9 cellular contexts compared by ENCODE assay signal in genomic region chr13:42990147-42990990, GRCh38. TPM values are rescaled to one million over a fixed set of nuclear protein-coding genes. Genes with fewer than 3 reads are reported as not detected.
DNase-seq lines count a peak whose midpoint lies in the region; ATAC-seq, FAIRE-seq and TF ChIP-seq lines count a peak whose summit lies in the region.
"Had no signal": no experiment of that assay in that cellular context is flagged by ENCODE, and none has a peak within 500 bp of the region (broad histone marks: within the 10 kb centered on the region; RNA-seq: fewer than 3 reads in every experiment).

No MANE protein-coding gene starts in this region.

- no peaks in the 10 kb centered on the region for H3K36me3 ChIP-seq in liver (ENCODE audit: control insufficient read depth in 4 of 4, insufficient read depth in 3 of 4, low read depth in 1 of 4, low read length in 3 of 4)
- H3K36me3 ChIP-seq in HepG2 (replicated peaks in 1 of 2; ENCODE audit: control insufficient read depth in 1 of 2, insufficient read depth in 2 of 2, low read length in 2 of 2), result no peaks in the 10 kb centered on the region
- H3K36me3 ChIP-seq in keratinocyte (ENCODE audit: control insufficient read depth in 2 of 2, extremely low read depth in 1 of 2, insufficient read depth in 2 of 2, low read length in 2 of 2), result no peaks in the 10 kb centered on the region
- no peaks in the 10 kb centered on the region for H3K36me3 ChIP-seq in upper lobe of right lung
- H3K36me3 ChIP-seq in MG63, result no peaks in the 10 kb centered on the region

- H4K20me1 ChIP-seq in HepG2 (ENCODE audit: insufficient read depth, low read length), result no peaks in the 10 kb centered on the region
- H4K20me1 ChIP-seq in keratinocyte (ENCODE audit: control insufficient read depth, extremely low read depth, insufficient read depth, low read length), result no peaks in the 10 kb centered on the region

- H3K27ac ChIP-seq in liver (ENCODE audit: low read depth in 1 of 2, low read length in 2 of 2) (no peak overlapping the region), HepG2 (ENCODE audit: extremely low read length, insufficient read depth, low read length) (no peak overlapping the region), keratinocyte (ENCODE audit: control insufficient read depth, insufficient read depth, low read length) (no peak overlapping the region), upper lobe of right lung (peak overlapping the region; percentile 27)

- ATAC-seq in HepG2 (no peak), upper lobe of right lung (no peak)
- no peak for ATAC-seq in activated CD8-positive, alpha-beta T cell treated with anti-CD3 and anti-CD28 coated beads for 36 hours

- 72% methylated on average over 9 of the region's 9 CpGs for WGBS in liver
- WGBS in HepG2 (ENCODE audit: low lambda C conversion rate), result 46% methylated on average over 9 of the region's 9 CpGs

- H3K9me3 Mint-ChIP-seq in activated CD8-positive, alpha-beta T cell treated with anti-CD3 and anti-CD28 coated beads for 36 hours, result no peaks in the 10 kb centered on the region

- H3K27me3 ChIP-seq in liver (ENCODE audit: control insufficient read depth in 4 of 4, insufficient read depth in 4 of 4, low read length in 3 of 4), result no peaks in the 10 kb centered on the region
- H3K27me3 ChIP-seq in HepG2 (ENCODE audit: control insufficient read depth in 1 of 2, insufficient read depth in 2 of 2, low read length in 2 of 2), result peaks cover 2 to 26% of the 10 kb centered on the region in 2 experiments
- no peaks in the 10 kb centered on the region for H3K27me3 ChIP-seq in keratinocyte (ENCODE audit: control insufficient read depth, extremely low read depth, insufficient read depth, low read length)
- no peaks in the 10 kb centered on the region for H3K27me3 ChIP-seq in upper lobe of right lung
- H3K27me3 ChIP-seq in MG63, result no peaks in the 10 kb centered on the region

- intact Hi-C loops in HepG2 (cut with micrococcal nuclease; ENCODE audit: unreplicated experiment) (no loop called here), upper lobe of right lung (cut with DNase I) (no loop called here)
- intact Hi-C loops in activated CD8-positive, alpha-beta T cell treated with anti-CD3 and anti-CD28 coated beads for 36 hours (cut with micrococcal nuclease), result no loop called here

- H3K9ac ChIP-seq in liver (ENCODE audit: low read depth in 1 of 2, low read length in 2 of 2) (no peak overlapping the region), HepG2 (ENCODE audit: insufficient read depth, low read depth, low read length) (no peak overlapping the region), keratinocyte (ENCODE audit: control insufficient read depth, extremely low read depth, insufficient read depth, low read length) (no peak overlapping the region)

- H3K4me1 Mint-ChIP-seq in activated CD8-positive, alpha-beta T cell treated with anti-CD3 and anti-CD28 coated beads for 36 hours (ENCODE audit: low read depth), result peaks cover 30% of the 10 kb centered on the region

- peak overlapping the region; percentile 97 for H3K27ac Mint-ChIP-seq in activated CD8-positive, alpha-beta T cell treated with anti-CD3 and anti-CD28 coated beads for 36 hours

- peaks cover 5 to 20% (median 9%) of the 10 kb centered on the region in 4 donors for H3K4me1 ChIP-seq in liver (ENCODE audit: control insufficient read depth in 4 of 4, insufficient read depth in 4 of 4, low read length in 3 of 4)
- H3K4me1 ChIP-seq in HepG2 (ENCODE audit: insufficient read depth, low read length), result peaks cover 18% of the 10 kb centered on the region
- peaks cover 29% of the 10 kb centered on the region for H3K4me1 ChIP-seq in keratinocyte (ENCODE audit: control insufficient read depth, extremely low read depth, insufficient read depth, low read length)
- peaks cover 9% of the 10 kb centered on the region for H3K4me1 ChIP-seq in upper lobe of right lung

- TF ChIP-seq EP300 in HepG2 (IDR thresholded peaks at IDR 0.05; ENCODE audit: low read depth in 2 of 2, low read length in 2 of 2), result no peak
- TF ChIP-seq EP300 in HepG2 (CRISPR knock-in tag; IDR thresholded peaks at IDR 0.05; ENCODE audit: borderline replicate concordance), result no peak

- H3K9me1 ChIP-seq in keratinocyte (ENCODE audit: control insufficient read depth, extremely low read depth, insufficient read depth, low read length), result no peaks in the 10 kb centered on the region

- dilution Hi-C loops in keratinocyte (cut with MboI; ENCODE audit: extremely low pct_ligation_motif_present, low sequenced_read_pairs), result no loop called here

- DNase-seq in HepG2 (ENCODE audit: low spot score) (no peak), keratinocyte (ENCODE audit: low read depth, low spot score) (no peak), upper lobe of right lung (no peak), HuH-7 (ENCODE audit: low spot score) (no peak), MG63 (no peak), nucleus accumbens (lab: John Stamatoyannopoulos, UW) (no peak)
- no peak for DNase-seq in activated CD8-positive, alpha-beta T cell treated with anti-CD3 and anti-CD28 coated beads for 36 hours

- TF ChIP-seq POLR2A in HepG2 (IDR thresholded peaks at IDR 0.05; ENCODE audit: insufficient read depth in 1 of 2, low read depth in 2 of 2, low read length in 2 of 2), result no peak

- no peak overlapping the region for H2AFZ ChIP-seq in HepG2 (ENCODE audit: low read length)
- H2AFZ ChIP-seq in keratinocyte (ENCODE audit: control insufficient read depth, low read length), result peak overlapping the region; percentile 12

- no peaks in the 10 kb centered on the region for H3K9me3 ChIP-seq in liver (ENCODE audit: control insufficient read depth in 4 of 4, low read length in 3 of 4)
- no peaks in the 10 kb centered on the region for H3K9me3 ChIP-seq in HepG2 (ENCODE audit: low read length)
- H3K9me3 ChIP-seq in keratinocyte (ENCODE audit: control insufficient read depth, low read depth, low read length), result no peaks in the 10 kb centered on the region
- no peaks in the 10 kb centered on the region for H3K9me3 ChIP-seq in upper lobe of right lung
- no peaks in the 10 kb centered on the region for H3K9me3 ChIP-seq in MG63

- POLR2A ChIA-PET in HepG2 (lab: Yijun Ruan, JAX), result no interaction called here
- POLR2A ChIA-PET in activated CD8-positive, alpha-beta T cell treated with anti-CD3 and anti-CD28 coated beads for 36 hours (lab: Charles Lee), result interaction anchor here (0.8 to 3.5 kb wide), 4 partner anchors 8 to 68 kb away, joined by 5 to 20 read pairs (median 9); partner anchors contain the start of gene DNAJC15

- FAIRE-seq in HepG2 (lab: Jason Lieb, UNC) (no peak), keratinocyte (lab: Jason Lieb, UNC) (peak; percentile 67)

- in situ Hi-C loops in HepG2 (cut with HindIII; ENCODE audit: extremely low pct_ligation_motif_present, low pct_unique_long_range_greater_than_20kb), result no loop called here

- H3K36me3 Mint-ChIP-seq in activated CD8-positive, alpha-beta T cell treated with anti-CD3 and anti-CD28 coated beads for 36 hours (ENCODE audit: low read depth), result no peaks in the 10 kb centered on the region

- CTCF ChIA-PET in HepG2 (lab: Yijun Ruan, JAX; ENCODE audit: low intra/inter-chr PET ratio, low total read pairs), result no interaction called here
- CTCF ChIA-PET in activated CD8-positive, alpha-beta T cell treated with anti-CD3 and anti-CD28 coated beads for 36 hours (lab: Charles Lee), result interaction anchor here (1.1 to 4.2 kb wide), 3 partner anchors 19 to 395 kb away, joined by 3 to 22 read pairs (median 6); no protein-coding TSS in a partner anchor

- BruUV-seq in HepG2 (replicated peaks; lab: Mats Ljungman, UMichigan), result no TSS peak

- H3K4me2 ChIP-seq in HepG2 (ENCODE audit: low read depth, low read length) (no peak overlapping the region), keratinocyte (ENCODE audit: control insufficient read depth, extremely low read depth, insufficient read depth, low read depth, low read length) (peak overlapping the region; percentile 65)

- H3K27me3 Mint-ChIP-seq in activated CD8-positive, alpha-beta T cell treated with anti-CD3 and anti-CD28 coated beads for 36 hours, result no peaks in the 10 kb centered on the region

- TF ChIP-seq RAD21 in liver (IDR thresholded peaks at IDR 0.05) (no peak), HepG2 (CRISPR knock-in tag; IDR thresholded peaks at IDR 0.05) (no peak)

- no peaks in the 10 kb centered on the region for H3K79me2 ChIP-seq in HepG2 (ENCODE audit: insufficient read depth, low read length)
- peaks cover 5% of the 10 kb centered on the region for H3K79me2 ChIP-seq in keratinocyte (ENCODE audit: control insufficient read depth, insufficient read depth, low read length)

- H3K4me3 ChIP-seq in liver (ENCODE audit: low read depth in 1 of 3, low read length in 3 of 3) (peak overlapping the region; percentile 3 to 75 (median 39)), HepG2 (replicated peaks in 1 of 3; ENCODE audit: insufficient read depth in 1 of 3, low read depth in 2 of 3, low read length in 3 of 3) (no peak overlapping the region), keratinocyte (ENCODE audit: control insufficient read depth in 2 of 3, extremely low read depth in 1 of 3, insufficient read depth in 2 of 3, low read depth in 1 of 3, low read length in 3 of 3) (peak overlapping the region in 2 of 3 experiments; percentile 22 to 47), upper lobe of right lung (peak overlapping the region; percentile 64), MG63 (no peak overlapping the region)

- no peak for TF ChIP-seq CTCF in liver (IDR thresholded peaks at IDR 0.05; ENCODE audit: low read depth, low read length, missing input control)
- no peak for TF ChIP-seq CTCF in HepG2 (CRISPR knock-in tag; IDR thresholded peaks at IDR 0.05)
- TF ChIP-seq CTCF in activated CD8-positive, alpha-beta T cell treated with anti-CD3 and anti-CD28 coated beads for 36 hours (IDR thresholded peaks at IDR 0.05), result no peak
- no peak for TF ChIP-seq CTCF in keratinocyte (optimal IDR thresholded peaks at IDR 0.05 in 1 of 3, IDR thresholded peaks at IDR 0.05 in 1 of 3, conservative IDR thresholded peaks at IDR 0.05 in 1 of 3; ENCODE audit: extremely low read depth in 1 of 3, insufficient read depth in 2 of 3, low read length in 3 of 3)
- no peak for TF ChIP-seq CTCF in upper lobe of right lung (IDR thresholded peaks at IDR 0.05)

- peak overlapping the region; percentile 84 for H3K4me3 Mint-ChIP-seq in activated CD8-positive, alpha-beta T cell treated with anti-CD3 and anti-CD28 coated beads for 36 hours

RNA-seq across cellular contexts. Expression of gene EPSTI1, which starts 1.7 kb away (rescaled TPM):
- total RNA-seq in liver, result 10 to 100 TPM in 1 of 2 donors, 1 to 10 TPM in 1; 5.3 to 20.3 TPM
- polyA plus RNA-seq in liver, result 1 to 10 TPM; 2.1 to 3.1 TPM
- not detected in 2 replicates for total RNA-seq in HepG2 (2016; rRNA removed; fragmentation: Illumina TruSeq; extraction: Trizol)
- not detected in 2 replicates for total RNA-seq in HepG2 (2016; cell fraction: cytosol; rRNA removed; fragmentation: Illumina TruSeq; extraction: Trizol; ENCODE audit: low read depth)
- total RNA-seq in HepG2 (2016; cell fraction: insoluble cytoplasmic fraction; rRNA removed; fragmentation: Illumina TruSeq; extraction: Trizol), result not detected in 2 replicates
- not detected in 2 replicates for total RNA-seq in HepG2 (2016; cell fraction: membrane; rRNA removed; fragmentation: Illumina TruSeq; extraction: Trizol)
- not detected in 2 replicates for total RNA-seq in HepG2 (2016; cell fraction: nucleus; rRNA removed; fragmentation: Illumina TruSeq; extraction: Trizol)
- 0.03 TPM in 1 of 2 replicates, not detected in the other for polyA plus RNA-seq in HepG2 (2011; rRNA removed)
- not detected in 2 replicates for polyA plus RNA-seq in HepG2 (2011; cell fraction: cytosol; rRNA removed)
- polyA plus RNA-seq in HepG2 (2011; cell fraction: nucleus; rRNA removed), result not detected in 2 replicates
- not detected in 2 replicates for polyA plus RNA-seq in HepG2 (2012)
- polyA plus RNA-seq in HepG2 (2016; cell fraction: cytosol; fragmentation: Illumina TruSeq; extraction: Trizol; ENCODE audit: low read depth), result not detected in 2 replicates
- polyA plus RNA-seq in HepG2 (2016; cell fraction: insoluble cytoplasmic fraction; fragmentation: Illumina TruSeq; extraction: Trizol; ENCODE audit: low read depth), result not detected in 2 replicates
- not detected in 2 replicates for polyA plus RNA-seq in HepG2 (2016; cell fraction: membrane; fragmentation: Illumina TruSeq; extraction: Trizol; ENCODE audit: low read depth)
- polyA plus RNA-seq in HepG2 (2016; cell fraction: nucleus; fragmentation: Illumina TruSeq; extraction: Trizol; ENCODE audit: insufficient read depth, low read depth), result not detected in 2 replicates
- polyA minus RNA-seq in HepG2 (2011; rRNA and poly(A)+ RNA removed; ENCODE audit: low replicate concordance), result not detected in 2 replicates
- polyA minus RNA-seq in HepG2 (2011; cell fraction: cytosol; rRNA and poly(A)+ RNA removed), result not detected in 2 replicates
- polyA minus RNA-seq in HepG2 (2011; cell fraction: nucleus; rRNA and poly(A)+ RNA removed), result not detected in 2 replicates
- 1 to 10 TPM; 8.4 to 9.7 TPM for total RNA-seq in activated CD8-positive, alpha-beta T cell treated with anti-CD3 and anti-CD28 coated beads for 36 hours
- 8.7 to 14.7 TPM (median 13.0 TPM) in 3 replicates for polyA plus RNA-seq in keratinocyte
- 12.8 TPM for polyA plus RNA-seq in keratinocyte (2011; ENCODE audit: low read depth)
- 7.6 and 9.5 TPM in 2 replicates for polyA plus RNA-seq in keratinocyte (2011; cell fraction: cytosol; rRNA removed)
- polyA plus RNA-seq in keratinocyte (2011; cell fraction: nucleus; rRNA removed), result 6.6 and 8.1 TPM in 2 replicates
- polyA plus RNA-seq in keratinocyte (2012; ENCODE audit: low replicate concordance), result 1.4 and 14.5 TPM in 2 replicates
- 1.5 to 7.6 TPM (median 4.0 TPM) in 3 replicates for polyA minus RNA-seq in keratinocyte
- 15.9 TPM for polyA minus RNA-seq in keratinocyte (2011; cell fraction: cytosol; rRNA and poly(A)+ RNA removed)
- 4.0 and 5.0 TPM in 2 replicates for polyA minus RNA-seq in keratinocyte (2011; cell fraction: nucleus; rRNA and poly(A)+ RNA removed)
- 24.7 TPM for total RNA-seq in upper lobe of right lung
- 2.9 and 5.7 TPM in 2 replicates for total RNA-seq in MG63 (2014; rRNA removed; shearing (Covaris generic); ENCODE audit: low replicate concordance)
- total RNA-seq: G401 had no signal

RNA-seq across cellular contexts. Expression of gene DNAJC15, which starts 33.0 kb away (rescaled TPM):
- total RNA-seq in liver (10 to 100 TPM in 1 of 2 donors, 1 to 10 TPM in 1; 5.8 to 17.8 TPM), HepG2 (2016; rRNA removed; fragmentation: Illumina TruSeq; extraction: Trizol) (21.5 and 23.0 TPM in 2 replicates), upper lobe of right lung (15.1 TPM)
- polyA plus RNA-seq in liver (10 to 100 TPM; 10.2 to 55.4 TPM), HepG2 (2011; rRNA removed) (27.2 and 31.9 TPM in 2 replicates), keratinocyte (38.5 to 43.2 TPM (median 39.6 TPM) in 3 replicates)
- 12.1 and 13.1 TPM in 2 replicates for total RNA-seq in HepG2 (2016; cell fraction: cytosol; rRNA removed; fragmentation: Illumina TruSeq; extraction: Trizol; ENCODE audit: low read depth)
- total RNA-seq in HepG2 (2016; cell fraction: insoluble cytoplasmic fraction; rRNA removed; fragmentation: Illumina TruSeq; extraction: Trizol), result 19.6 and 23.8 TPM in 2 replicates
- total RNA-seq in HepG2 (2016; cell fraction: membrane; rRNA removed; fragmentation: Illumina TruSeq; extraction: Trizol), result 10.2 and 13.9 TPM in 2 replicates
- 16.2 and 16.9 TPM in 2 replicates for total RNA-seq in HepG2 (2016; cell fraction: nucleus; rRNA removed; fragmentation: Illumina TruSeq; extraction: Trizol)
- polyA plus RNA-seq in HepG2 (2011; cell fraction: cytosol; rRNA removed), result 23.4 and 24.2 TPM in 2 replicates
- 6.0 and 7.0 TPM in 2 replicates for polyA plus RNA-seq in HepG2 (2011; cell fraction: nucleus; rRNA removed)
- polyA plus RNA-seq in HepG2 (2012), result 12.1 and 12.9 TPM in 2 replicates
- polyA plus RNA-seq in HepG2 (2016; cell fraction: cytosol; fragmentation: Illumina TruSeq; extraction: Trizol; ENCODE audit: low read depth), result 15.4 and 21.7 TPM in 2 replicates
- polyA plus RNA-seq in HepG2 (2016; cell fraction: insoluble cytoplasmic fraction; fragmentation: Illumina TruSeq; extraction: Trizol; ENCODE audit: low read depth), result 20.3 TPM in 2 replicates
- polyA plus RNA-seq in HepG2 (2016; cell fraction: membrane; fragmentation: Illumina TruSeq; extraction: Trizol; ENCODE audit: low read depth), result 9.1 and 11.0 TPM in 2 replicates
- 22.8 and 24.6 TPM in 2 replicates for polyA plus RNA-seq in HepG2 (2016; cell fraction: nucleus; fragmentation: Illumina TruSeq; extraction: Trizol; ENCODE audit: insufficient read depth, low read depth)
- 6.5 and 21.0 TPM in 2 replicates for polyA minus RNA-seq in HepG2 (2011; rRNA and poly(A)+ RNA removed; ENCODE audit: low replicate concordance)
- polyA minus RNA-seq in HepG2 (2011; cell fraction: cytosol; rRNA and poly(A)+ RNA removed), result 12.3 and 14.1 TPM in 2 replicates
- 17.4 and 18.0 TPM in 2 replicates for polyA minus RNA-seq in HepG2 (2011; cell fraction: nucleus; rRNA and poly(A)+ RNA removed)
- 10 to 100 TPM in 1 of 2 experiments, 1 to 10 TPM in 1; 8.9 to 10.6 TPM for total RNA-seq in activated CD8-positive, alpha-beta T cell treated with anti-CD3 and anti-CD28 coated beads for 36 hours
- 64.8 TPM for polyA plus RNA-seq in keratinocyte (2011; ENCODE audit: low read depth)
- polyA plus RNA-seq in keratinocyte (2011; cell fraction: cytosol; rRNA removed), result 22.0 and 31.9 TPM in 2 replicates
- 13.3 and 14.5 TPM in 2 replicates for polyA plus RNA-seq in keratinocyte (2011; cell fraction: nucleus; rRNA removed)
- polyA plus RNA-seq in keratinocyte (2012; ENCODE audit: low replicate concordance), result 16.7 and 33.0 TPM in 2 replicates
- polyA minus RNA-seq in keratinocyte, result 19.0 to 25.1 TPM (median 21.8 TPM) in 3 replicates
- 28.0 TPM for polyA minus RNA-seq in keratinocyte (2011; cell fraction: cytosol; rRNA and poly(A)+ RNA removed)
- 5.3 and 8.4 TPM in 2 replicates for polyA minus RNA-seq in keratinocyte (2011; cell fraction: nucleus; rRNA and poly(A)+ RNA removed)
- total RNA-seq in MG63 (2014; rRNA removed; shearing (Covaris generic); ENCODE audit: low replicate concordance), result 7.6 and 36.8 TPM in 2 replicates

Comparison
In these comparisons a context has a peak if more than half of its experiments do, and no peak if none do; other contexts are left out.
1. H3K4me3 ChIP-seq: peak in liver (3 of 3), keratinocyte (2 of 3) and upper lobe of right lung (single experiment); none in HepG2 (0 of 3) and MG63 (single experiment).